In the genomic region with DNA sequence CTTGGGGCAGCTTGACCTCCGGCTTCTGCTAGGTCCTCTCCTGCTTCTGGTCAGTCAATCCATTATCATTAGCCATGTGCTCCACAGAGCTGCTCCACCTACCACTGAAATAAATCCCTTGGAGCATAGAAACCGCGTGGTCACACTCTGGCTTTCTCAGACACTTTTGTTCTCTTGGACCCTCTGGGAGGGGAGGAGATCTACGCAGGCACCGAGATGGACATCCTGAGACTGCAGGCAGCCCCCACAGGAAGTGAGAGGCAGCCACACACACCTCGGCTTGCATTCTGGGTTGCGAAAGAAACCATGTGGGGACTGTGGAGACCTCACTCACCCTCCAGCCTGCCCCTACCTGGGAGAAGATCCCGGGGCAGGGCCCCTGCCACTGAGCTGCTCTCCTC, we compare ENCODE assay signal across 9 cellular contexts.
A peak's percentile ranks its signal among the peaks of the same experiment; 100 is the strongest.
DNase-seq lines count a peak whose midpoint lies in the region; ATAC-seq and TF ChIP-seq lines count a peak whose summit lies in the region.
"Had no signal": no experiment of that assay in that cellular context is flagged by ENCODE, and none has a peak within 500 bp of the region (broad histone marks: within the 10 kb centered on the region; RNA-seq: fewer than 3 reads in every experiment).

No MANE protein-coding gene starts in this region.

- POLR2A ChIA-PET in GM10248 (lab: Yijun Ruan, JAX) = no interaction called here

- ATAC-seq in HG02938 (IDR thresholded peaks at IDR 0.05; ENCODE audit: unreplicated experiment) (peak; percentile 62), HG03175 (IDR thresholded peaks at IDR 0.05; ENCODE audit: unreplicated experiment) (no peak), GM18907 (IDR thresholded peaks at IDR 0.05; ENCODE audit: unreplicated experiment) (no peak), HG03342 (IDR thresholded peaks at IDR 0.05; ENCODE audit: unreplicated experiment) (no peak)

- peak overlapping the region; percentile 26 for H3K4me3 ChIP-seq in mononuclear cell (ENCODE audit: low read length)
- H3K4me3 ChIP-seq: dorsolateral prefrontal cortex had no signal

- peak; percentile 34 for DNase-seq in GM10248 (ENCODE audit: extremely low spot score)
- peak; percentile 47 for DNase-seq in activated T-cell treated with anti-CD3 and anti-CD28 coated beads for 48 hours (ENCODE audit: low read depth)
- no peak for DNase-seq in 8988T
- DNase-seq: dorsolateral prefrontal cortex had no signal

- no peak for TF ChIP-seq CTCF in GM10248 (IDR thresholded peaks at IDR 0.05; ENCODE audit: control extremely low read depth, extremely low read depth, low read depth, missing control alignments)

- H3K9me3 ChIP-seq in mononuclear cell (ENCODE audit: low read depth, low read length) = no peaks in the 10 kb centered on the region

- H3K4me1 ChIP-seq in mononuclear cell (ENCODE audit: insufficient read depth, low read length) = peaks cover 28% of the 10 kb centered on the region

- CTCF ChIA-PET in GM10248 (lab: Yijun Ruan, JAX) = interaction anchor here (0.7 to 2.4 kb wide), 7 partner anchors 9 to 251 kb away, joined by 3 to 12 read pairs (median 3); no protein-coding TSS in a partner anchor

- no peaks in the 10 kb centered on the region for H3K27me3 ChIP-seq in mononuclear cell (ENCODE audit: insufficient read depth, low read length)
- H3K27me3 ChIP-seq: dorsolateral prefrontal cortex had no signal
